Comparison of ENCODE assay signal across 11 cellular contexts in genomic region chr4:7365472-7366179, GRCh38.
DNase-seq lines count a peak whose midpoint lies in the region; ATAC-seq, FAIRE-seq and TF ChIP-seq lines count a peak whose summit lies in the region.
"Had no signal": no experiment of that assay in that cellular context is flagged by ENCODE, and none has a peak within 500 bp of the region (broad histone marks: within the 10 kb centered on the region; RNA-seq: fewer than 3 reads in every experiment).

No MANE protein-coding gene starts in this region.

- H3K9me3 ChIP-seq in BLaER1 treated with 17β-estradiol and CSF1 and Interleukin-3, amounts not matched to agents 10 nM and 100 nM (replicated peaks in 1 of 11): no peaks in the 10 kb centered on the region; a peak in 1 of 22 replicates
- no peaks in the 10 kb centered on the region for H3K9me3 ChIP-seq in kidney (ENCODE audit: control insufficient read depth in 1 of 2, low read length in 2 of 2)

- no peak for FAIRE-seq in kidney (lab: Jason Lieb, UNC)

- DNase-seq in NCI-H1417 treated with DMSO at 0.1 percent for 48 hours (lab: John Stamatoyannopoulos, UW): peak; percentile 96
- peak; percentile 81 for DNase-seq in NCI-H748 treated with DMSO at 0.1 percent for 48 hours (lab: John Stamatoyannopoulos, UW)
- DNase-seq in kidney: peak; percentile 41
- DNase-seq in activated effector memory CD4-positive, alpha-beta T cell treated with anti-CD3 and anti-CD28 coated beads, Interleukin-2, amount 50 U/mL, for 16 hours: no peak
- no peak for DNase-seq in HPDE6-E6E7 (ENCODE audit: extremely low spot score)
- DNase-seq: activated CD8-positive, alpha-beta memory T cell treated with anti-CD3 and anti-CD28 coated beads, Interleukin-2, amount 50 U/mL, for 4 hours; naive thymus-derived CD8-positive, alpha-beta T cell; stimulated activated naive B cell treated with anti-CD40 and anti-IgM and Interleukin-4, amounts not matched to agents 10 μg/mL and 1 μg/mL and 100 μg/mL, for 72 hours had no signal

- H3K9ac ChIP-seq in BLaER1 treated with 17β-estradiol and CSF1 and Interleukin-3, amounts not matched to agents 10 nM and 100 nM: no peak overlapping the region
- H3K9ac ChIP-seq in kidney (ENCODE audit: low read length in 2 of 2): no peak overlapping the region

- intact Hi-C loops in kidney (cut with DNase I): no loop called here

- peaks cover 0 to 6% (median 0%) of the 10 kb centered on the region in 11 experiments; a peak in 1 of 22 replicates for H3K27me3 ChIP-seq in BLaER1 treated with 17β-estradiol and CSF1 and Interleukin-3, amounts not matched to agents 10 nM and 100 nM

- no peaks in the 10 kb centered on the region; a peak in 1 of 22 replicates for H4K20me1 ChIP-seq in BLaER1 treated with 17β-estradiol and CSF1 and Interleukin-3, amounts not matched to agents 10 nM and 100 nM

- no peak overlapping the region for H3K4me3 ChIP-seq in BLaER1 treated with 17β-estradiol and CSF1 and Interleukin-3, amounts not matched to agents 10 nM and 100 nM
- H3K4me3 ChIP-seq in kidney (ENCODE audit: low read length in 2 of 2): no peak overlapping the region

- TF ChIP-seq CTCF in kidney (IDR thresholded peaks at IDR 0.05; ENCODE audit: borderline replicate concordance, extremely low read depth, insufficient read depth): no peak

- no peaks in the 10 kb centered on the region for H3K36me3 ChIP-seq in BLaER1 treated with 17β-estradiol and CSF1 and Interleukin-3, amounts not matched to agents 10 nM and 100 nM
- no peaks in the 10 kb centered on the region for H3K36me3 ChIP-seq in kidney (ENCODE audit: control insufficient read depth in 1 of 2, insufficient read depth in 2 of 2, low read length in 2 of 2)

- no peak for ATAC-seq in GM19467 (IDR thresholded peaks at IDR 0.05; ENCODE audit: unreplicated experiment)
- ATAC-seq in HG02623 (IDR thresholded peaks at IDR 0.05; ENCODE audit: unreplicated experiment): no peak
- ATAC-seq: naive thymus-derived CD8-positive, alpha-beta T cell; stimulated activated naive B cell treated with anti-CD40 and anti-IgM and Interleukin-4, amounts not matched to agents 10 μg/mL and 1 μg/mL and 100 μg/mL, for 72 hours had no signal

- H3K4me2 ChIP-seq in BLaER1 treated with 17β-estradiol and CSF1 and Interleukin-3, amounts not matched to agents 10 nM and 100 nM: peak overlapping the region in 9 of 11 experiments; percentile 26 to 93 (median 67); a peak in 14 of 22 replicates

- H3K27ac ChIP-seq in BLaER1 treated with 17β-estradiol and CSF1 and Interleukin-3, amounts not matched to agents 10 nM and 100 nM: no peak overlapping the region
- H3K27ac ChIP-seq in kidney (ENCODE audit: low read depth in 2 of 2, low read length in 2 of 2): no peak overlapping the region

- peaks cover 0 to 67% (median 50%) of the 10 kb centered on the region in 10 experiments; a peak in 15 of 20 replicates for H3K4me1 ChIP-seq in BLaER1 treated with 17β-estradiol and CSF1 and Interleukin-3, amounts not matched to agents 10 nM and 100 nM
- no peaks in the 10 kb centered on the region for H3K4me1 ChIP-seq in kidney (ENCODE audit: control insufficient read depth in 1 of 2, insufficient read depth in 1 of 2, low read depth in 1 of 2, low read length in 2 of 2)

Comparison
In these comparisons a context has a peak if more than half of its experiments do, and no peak if none do; other contexts are left out.
1. DNase-seq: peak in NCI-H1417 treated with DMSO at 0.1 percent for 48 hours (single experiment), NCI-H748 treated with DMSO at 0.1 percent for 48 hours (single experiment) and kidney (single experiment); none in activated effector memory CD4-positive, alpha-beta T cell treated with anti-CD3 and anti-CD28 coated beads, Interleukin-2, amount 50 U/mL, for 16 hours (single experiment) and HPDE6-E6E7 (single experiment).